In genomic region chrX:140434347-140434746, GRCh38 we compare ENCODE assay signal across 17 cellular contexts.
"Had no signal": no experiment of that assay in that cellular context is flagged by ENCODE, and none has a peak within 500 bp of the region (broad histone marks: within the 10 kb centered on the region; RNA-seq: fewer than 3 reads in every experiment).

No MANE protein-coding gene starts in this region.

- H3K27ac ChIP-seq: SJSA1, SK-N-MC had no signal

- H3K4me3 ChIP-seq: SJSA1, SK-N-MC had no signal

- H3K9me3 ChIP-seq: SJSA1 had no signal

- H3K36me3 ChIP-seq: SJSA1 had no signal

- DNase-seq: KBM-7, MV-4-11, NCI-H1048, NCI-H1105, NCI-H1417, NCI-H1436 treated with DMSO at 0.1 percent for 48 hours, NCI-H1694, NCI-H187 treated with DMSO at 0.1 percent for 48 hours, NCI-H2029 treated with DMSO at 0.1 percent for 48 hours, NCI-H2171 treated with DMSO at 0.1 percent for 48 hours, NCI-H524, NCI-H526 treated with DMSO at 0.1 percent for 48 hours, Right ventricle myocardium superior, RPMI8226, SIG-M5 had no signal

- H3K4me1 ChIP-seq: SJSA1 had no signal

- H3K27me3 ChIP-seq: SJSA1 had no signal
